In genomic region chr18:24366328-24366727, GRCh38 we compare ENCODE assay signal across 34 cellular contexts.
"Had no signal": no experiment of that assay in that cellular context is flagged by ENCODE, and none has a peak within 500 bp of the region (broad histone marks: within the 10 kb centered on the region; RNA-seq: fewer than 3 reads in every experiment).

No MANE protein-coding gene starts in this region.

- H3K4me2 ChIP-seq: KMS-11 had no signal

- H3K27me3 ChIP-seq: MG63 had no signal

- DNase-seq: Karpas-422, Kasumi-1, MG63, MM.1S, MV-4-11, NCI-H1048, NCI-H1092, NCI-H1092 treated with DMSO at 0.1 percent for 48 hours, NCI-H1105, NCI-H1105 treated with DMSO at 0.1 percent for 48 hours, NCI-H1417, NCI-H1417 treated with DMSO at 0.1 percent for 48 hours, NCI-H1436, NCI-H1436 treated with DMSO at 0.1 percent for 48 hours, NCI-H146, NCI-H1694, NCI-H1694 treated with DMSO at 0.1 percent for 48 hours, NCI-H187, NCI-H187 treated with DMSO at 0.1 percent for 48 hours, NCI-H1930, NCI-H2029, NCI-H2029 treated with DMSO at 0.1 percent for 48 hours, NCI-H2081, NCI-H2081 treated with DMSO at 0.1 percent for 48 hours, NCI-H2107, NCI-H2171, NCI-H2171 treated with DMSO at 0.1 percent for 48 hours, NCI-H2227 treated with DMSO at 0.1 percent for 48 hours, NCI-H226, NCI-H345, NCI-H446, NCI-H446 treated with DMSO at 0.1 percent for 48 hours, NCI-H510A had no signal

- H3K9me3 ChIP-seq: MG63 had no signal

- H3K27ac ChIP-seq: KMS-11 had no signal

- H3K36me3 ChIP-seq: MG63 had no signal

- H3K4me3 ChIP-seq: MG63 had no signal

- H3K9ac ChIP-seq: KMS-11 had no signal
